In genomic region chr10:60942604-60943269, GRCh38 we compare ENCODE assay signal across 8 cellular contexts. TPM values are rescaled to one million over a fixed set of nuclear protein-coding genes. Genes with fewer than 3 reads are reported as not detected.
DNase-seq lines count a peak whose midpoint lies in the region; ATAC-seq and TF ChIP-seq lines count a peak whose summit lies in the region.

No MANE protein-coding gene starts in this region.

- H4K20me1 ChIP-seq in SK-N-SH (ENCODE audit: insufficient read depth): no peaks in the 10 kb centered on the region

- H3K4me3 ChIP-seq in SK-N-SH (ENCODE audit: low read depth in 2 of 2, low read length in 1 of 2) (peak overlapping the region; percentile 87 to 89), ectodermal cell (ENCODE audit: insufficient read depth, low read depth, low read length) (peak overlapping the region; percentile 60), mesenchymal stem cell (ENCODE audit: insufficient read depth in 1 of 2, low read depth in 1 of 2, low read length in 2 of 2) (peak overlapping the region; percentile 75 to 81), tibial artery (peak overlapping the region; percentile 81 to 87)

- TF ChIP-seq EP300 in SK-N-SH (IDR thresholded peaks at IDR 0.05; ENCODE audit: borderline replicate concordance in 1 of 2, low read depth in 1 of 2, low read length in 1 of 2): no peak

- H3K9me2 ChIP-seq in SK-N-SH: no peaks in the 10 kb centered on the region

- WGBS in SK-N-SH (ENCODE audit: low lambda C conversion rate): 6% methylated on average over 13 of the region's 13 CpGs
- 71 to 77% methylated on average over 13 of the region's 13 CpGs for WGBS in ectodermal cell, 2 experiments
- 6% methylated on average over 11 of the region's 13 CpGs for WGBS in mesenchymal stem cell

- peak overlapping the region; percentile 96 for H4K8ac ChIP-seq in mesenchymal stem cell (ENCODE audit: low read length)

- H3K36me3 Mint-ChIP-seq in activated CD4-positive, alpha-beta T cell treated with anti-CD3 and anti-CD28 coated beads, Interleukin-2, amount 10 ng/mL, durations not matched to agents 24 days and 14 days (ENCODE audit: low read depth): no peaks in the 10 kb centered on the region

- peak overlapping the region; percentile 41 to 98 for H3K14ac ChIP-seq in mesenchymal stem cell (ENCODE audit: low read length in 2 of 2)

- peak overlapping the region; percentile 61 for H2AK5ac ChIP-seq in mesenchymal stem cell (ENCODE audit: low read length, severe bottlenecking)

- DNase-seq in activated CD4-positive, alpha-beta T cell treated with anti-CD3 and anti-CD28 coated beads, Interleukin-2, amount 10 ng/mL, durations not matched to agents 24 days and 14 days: peak; percentile 85
- no peak for DNase-seq in activated CD4-positive, alpha-beta T cell treated with anti-CD3 and anti-CD28 coated beads for 1 hour
- DNase-seq in SK-N-SH: peak; percentile 16
- peak; percentile 92 for DNase-seq in mesenchymal stem cell
- peak; percentile 62 to 70 for DNase-seq in tibial artery

- H3K4me2 ChIP-seq in SK-N-SH (peak overlapping the region; percentile 85), mesenchymal stem cell (ENCODE audit: low read length, poor library complexity, severe bottlenecking) (peak overlapping the region; percentile 94)

- H3K4me1 Mint-ChIP-seq in activated CD4-positive, alpha-beta T cell treated with anti-CD3 and anti-CD28 coated beads, Interleukin-2, amount 10 ng/mL, durations not matched to agents 24 days and 14 days: peaks cover 8% of the 10 kb centered on the region

- peak overlapping the region in 1 of 2 experiments; percentile 92 for H3K4ac ChIP-seq in mesenchymal stem cell (ENCODE audit: low read depth in 1 of 2, low read length in 2 of 2)

- H3F3A ChIP-seq in SK-N-SH (replicated peaks; ENCODE audit: insufficient read depth): peaks cover 14% of the 10 kb centered on the region

- peak overlapping the region; percentile 99 for H3K9ac ChIP-seq in SK-N-SH
- peak overlapping the region; percentile 94 for H3K9ac ChIP-seq in mesenchymal stem cell (ENCODE audit: low read length)

- intact Hi-C loops in activated CD4-positive, alpha-beta T cell treated with anti-CD3 and anti-CD28 coated beads, Interleukin-2, amount 10 ng/mL, durations not matched to agents 24 days and 14 days (cut with micrococcal nuclease): loop anchor here (2.0 to 10.0 kb wide), 2 partner anchors 26 to 708 kb away; no protein-coding TSS in a partner anchor
- intact Hi-C loops in tibial artery (cut with DNase I; ENCODE audit: low total_unique reads): loop anchor here (2.0 to 5.0 kb wide), 2 partner anchors 22 to 35 kb away; no protein-coding TSS in a partner anchor

- H3K9me3 Mint-ChIP-seq in activated CD4-positive, alpha-beta T cell treated with anti-CD3 and anti-CD28 coated beads, Interleukin-2, amount 10 ng/mL, durations not matched to agents 24 days and 14 days: no peaks in the 10 kb centered on the region

- peaks cover 13 to 15% of the 10 kb centered on the region in 2 experiments for H3K36me3 ChIP-seq in SK-N-SH (replicated peaks in 1 of 2; ENCODE audit: control insufficient read depth in 1 of 2, insufficient read depth in 2 of 2, low read length in 1 of 2)
- no peaks in the 10 kb centered on the region for H3K36me3 ChIP-seq in ectodermal cell (ENCODE audit: control insufficient read depth, insufficient read depth, low read length)
- no peaks in the 10 kb centered on the region for H3K36me3 ChIP-seq in mesenchymal stem cell (ENCODE audit: control insufficient read depth in 1 of 2, insufficient read depth in 2 of 2, low read depth in 1 of 2, low read length in 2 of 2)
- no peaks in the 10 kb centered on the region for H3K36me3 ChIP-seq in tibial artery

- H4K91ac ChIP-seq in mesenchymal stem cell (ENCODE audit: low read length): peak overlapping the region; percentile 100

- TF ChIP-seq CTCF in SK-N-SH (IDR thresholded peaks at IDR 0.05) (no peak), tibial artery (IDR thresholded peaks at IDR 0.05) (no peak)

- H3K18ac ChIP-seq in mesenchymal stem cell (ENCODE audit: low read depth in 1 of 2, low read length in 2 of 2): peak overlapping the region; percentile 94 to 100

- no peaks in the 10 kb centered on the region for H3K79me1 ChIP-seq in mesenchymal stem cell (replicated peaks; ENCODE audit: low read length, poor library complexity, severe bottlenecking)

- H2AFZ ChIP-seq in SK-N-SH (ENCODE audit: low read depth) (peak overlapping the region; percentile 65), mesenchymal stem cell (ENCODE audit: low read depth, low read length) (no peak overlapping the region)

- no peak overlapping the region for H3K23ac ChIP-seq in mesenchymal stem cell (ENCODE audit: low read length in 2 of 2)

- TF ChIP-seq RAD21 in SK-N-SH (IDR thresholded peaks at IDR 0.05; ENCODE audit: low read length): no peak

- peak overlapping the region; percentile 99 for H2BK5ac ChIP-seq in mesenchymal stem cell (ENCODE audit: low read depth, low read length, poor library complexity, severe bottlenecking)

- CTCF ChIA-PET in SK-N-SH (lab: Yijun Ruan, JAX): interaction anchor here (0.8 to 2.2 kb wide), 12 partner anchors 10 to 248 kb away, joined by 3 to 8 read pairs (median 4); no protein-coding TSS in a partner anchor

- H3K4me1 ChIP-seq in SK-N-SH (ENCODE audit: control insufficient read depth in 1 of 2, insufficient read depth in 2 of 2, low read depth in 1 of 2, low read length in 1 of 2) (peaks cover 7 to 12% of the 10 kb centered on the region in 2 experiments; a peak in 2 of 4 replicates), ectodermal cell (ENCODE audit: control insufficient read depth, insufficient read depth, low read length) (no peaks in the 10 kb centered on the region), mesenchymal stem cell (ENCODE audit: control insufficient read depth, insufficient read depth, low read depth, low read length) (peaks cover 5% of the 10 kb centered on the region), tibial artery (peaks cover 0 to 37% (median 15%) of the 10 kb centered on the region in 4 donors)

- H3K4me3 Mint-ChIP-seq in activated CD4-positive, alpha-beta T cell treated with anti-CD3 and anti-CD28 coated beads, Interleukin-2, amount 10 ng/mL, durations not matched to agents 24 days and 14 days: peak overlapping the region; percentile 80

- H3K9me3 ChIP-seq in SK-N-SH: no peaks in the 10 kb centered on the region
- no peaks in the 10 kb centered on the region for H3K9me3 ChIP-seq in ectodermal cell (ENCODE audit: control insufficient read depth, low read length)
- H3K9me3 ChIP-seq in mesenchymal stem cell (ENCODE audit: control insufficient read depth, low read length): no peaks in the 10 kb centered on the region
- H3K9me3 ChIP-seq in tibial artery: no peaks in the 10 kb centered on the region

- peak overlapping the region; percentile 4 to 72 for H2BK12ac ChIP-seq in mesenchymal stem cell (ENCODE audit: low read length in 2 of 2)

- H3K27me3 ChIP-seq in SK-N-SH (ENCODE audit: insufficient read depth): no peaks in the 10 kb centered on the region
- H3K27me3 ChIP-seq in ectodermal cell (ENCODE audit: control insufficient read depth, insufficient read depth, low read length, poor library complexity, severe bottlenecking): no peaks in the 10 kb centered on the region
- no peaks in the 10 kb centered on the region for H3K27me3 ChIP-seq in mesenchymal stem cell (ENCODE audit: control insufficient read depth in 1 of 2, insufficient read depth in 1 of 2, low read length in 2 of 2)
- H3K27me3 ChIP-seq in tibial artery: no peaks in the 10 kb centered on the region

- no peak overlapping the region for H2BK15ac ChIP-seq in mesenchymal stem cell (ENCODE audit: low read depth, poor library complexity, severe bottlenecking)

- H3K79me2 ChIP-seq in SK-N-SH (ENCODE audit: insufficient read depth): peaks cover 43% of the 10 kb centered on the region

- H3K27ac ChIP-seq in SK-N-SH (ENCODE audit: low read depth in 2 of 2, low read length in 1 of 2) (peak overlapping the region; percentile 94 to 97), ectodermal cell (ENCODE audit: insufficient read depth, low read depth, low read length, poor library complexity, severe bottlenecking) (no peak overlapping the region), mesenchymal stem cell (ENCODE audit: low read length, poor library complexity, severe bottlenecking) (peak overlapping the region; percentile 79), tibial artery (peak overlapping the region; percentile 97 to 99)

- ATAC-seq in HG02798 (IDR thresholded peaks at IDR 0.05; ENCODE audit: poor library complexity, unreplicated experiment): peak; percentile 47
- ATAC-seq in GM21526 (IDR thresholded peaks at IDR 0.05; ENCODE audit: low FRiP score, unreplicated experiment): no peak

- peak overlapping the region; percentile 74 for H3K27ac Mint-ChIP-seq in activated CD4-positive, alpha-beta T cell treated with anti-CD3 and anti-CD28 coated beads, Interleukin-2, amount 10 ng/mL, durations not matched to agents 24 days and 14 days

- peak overlapping the region; percentile 100 for H2BK120ac ChIP-seq in mesenchymal stem cell (ENCODE audit: low read depth, low read length)

- peaks cover 80% of the 10 kb centered on the region for H3K27me3 Mint-ChIP-seq in activated CD4-positive, alpha-beta T cell treated with anti-CD3 and anti-CD28 coated beads, Interleukin-2, amount 10 ng/mL, durations not matched to agents 24 days and 14 days

- POLR2A ChIA-PET in SK-N-SH (lab: Yijun Ruan, JAX): interaction anchor here (0.6 to 1.4 kb wide), 5 partner anchors 10 to 18 kb away, joined by 3 to 6 read pairs (median 4); no protein-coding TSS in a partner anchor

TF ChIP-seq in SK-N-SH, 30 proteins besides CTCF, POLR2A, EP300 and RAD21 (continues in another document):
- TF ChIP-seq GATA2 (CRISPR knock-in tag; IDR thresholded peaks at IDR 0.05) (peak; percentile 47), RFX5 (IDR thresholded peaks at IDR 0.05; ENCODE audit: low read length) (peak; percentile 46; the same call in 1 of the 2 replicates)

RNA-seq across cellular contexts. Expression of gene RHOBTB1, which starts 1.2 kb away (rescaled TPM):
- total RNA-seq in activated CD4-positive, alpha-beta T cell treated with anti-CD3 and anti-CD28 coated beads, Interleukin-2, amount 10 ng/mL, durations not matched to agents 24 days and 14 days: 0.69 TPM in 1 of 2 replicates, not detected in the other
- 10.5 and 13.8 TPM in 2 replicates for polyA plus RNA-seq in SK-N-SH (2012; rRNA removed)
- 12.5 and 12.6 TPM in 2 replicates for polyA plus RNA-seq in SK-N-SH (2012; cell fraction: cytosol; rRNA removed)
- 9.5 and 18.9 TPM in 2 replicates for polyA plus RNA-seq in SK-N-SH (2012; cell fraction: nucleus; rRNA removed)
- polyA plus RNA-seq in ectodermal cell (2013, experiment 1 of 4): 16.8 TPM
- polyA plus RNA-seq in ectodermal cell (2013, experiment 2 of 4): 16.2 TPM
- polyA plus RNA-seq in ectodermal cell (2013, experiment 3 of 4): 14.7 TPM
- 17.9 TPM for polyA plus RNA-seq in ectodermal cell (2013, experiment 4 of 4)
- 60.2 TPM for polyA plus RNA-seq in mesenchymal stem cell (2013, experiment 1 of 2)
- polyA plus RNA-seq in mesenchymal stem cell (2013, experiment 2 of 2): 60.6 TPM
